ENCODE assay signal across 1 cellular context in genomic region chr14:20626274-20626673, GRCh38.
TF ChIP-seq lines count a peak whose summit lies in the region.

No MANE protein-coding gene starts in this region.

TF ChIP-seq in endothelial cell of umbilical vein, 7 proteins besides CTCF, POLR2A, EP300 and RAD21 (continued from another document):
- TF ChIP-seq MAX (IDR thresholded peaks at IDR 0.05; ENCODE audit: insufficient read depth, insufficient read length) = no peak
- no peak for TF ChIP-seq JUN (IDR thresholded peaks at IDR 0.05; ENCODE audit: borderline replicate concordance, insufficient read depth, insufficient read length, low read depth)
- TF ChIP-seq GATA2 (IDR thresholded peaks at IDR 0.05; ENCODE audit: insufficient read depth, insufficient read length, low read depth, low read length) = no peak
- TF ChIP-seq EZH2 (IDR thresholded peaks at IDR 0.05; ENCODE audit: borderline replicate concordance, low read depth, low read length, severe bottlenecking) = no peak
